ENCODE assay signal across 8 cellular contexts in genomic region chr6:153003294-153003645, GRCh38. TPM values are rescaled to one million over a fixed set of nuclear protein-coding genes. Genes with fewer than 3 reads are reported as not detected.
A peak's percentile ranks its signal among the peaks of the same experiment; 100 is the strongest.
DNase-seq lines count a peak whose midpoint lies in the region; ATAC-seq and TF ChIP-seq lines count a peak whose summit lies in the region.

No MANE protein-coding gene starts in this region.

- H4K91ac ChIP-seq in mesenchymal stem cell (ENCODE audit: low read length) = no peak overlapping the region

- H3K9ac ChIP-seq in mesenchymal stem cell (ENCODE audit: low read length) = peak overlapping the region; percentile 94

- peak overlapping the region in 1 of 2 experiments; percentile 34 for H2BK12ac ChIP-seq in mesenchymal stem cell (ENCODE audit: low read length in 2 of 2)

- H2AFZ ChIP-seq in mesenchymal stem cell (ENCODE audit: low read depth, low read length) = peak overlapping the region; percentile 60

- ATAC-seq in GM21528 (IDR thresholded peaks at IDR 0.05; ENCODE audit: low FRiP score, unreplicated experiment) = peak; percentile 4
- ATAC-seq in upper lobe of right lung = no peak
- ATAC-seq in HG03196 (IDR thresholded peaks at IDR 0.05; ENCODE audit: unreplicated experiment) = no peak

- 3% methylated on average over 9 of the region's 9 CpGs for WGBS in mesenchymal stem cell

- H3K4me2 ChIP-seq in mesenchymal stem cell (ENCODE audit: low read length, poor library complexity, severe bottlenecking) = peak overlapping the region; percentile 92

- H2AK5ac ChIP-seq in mesenchymal stem cell (ENCODE audit: low read length, severe bottlenecking) = no peak overlapping the region

- H3K36me3 ChIP-seq in mesenchymal stem cell (ENCODE audit: control insufficient read depth in 1 of 2, insufficient read depth in 2 of 2, low read depth in 1 of 2, low read length in 2 of 2) (peaks cover 0 to 10% of the 10 kb centered on the region in 2 experiments), upper lobe of right lung (peaks cover 4% of the 10 kb centered on the region)

- H4K8ac ChIP-seq in mesenchymal stem cell (ENCODE audit: low read length) = peak overlapping the region; percentile 84

- H2BK120ac ChIP-seq in mesenchymal stem cell (ENCODE audit: low read depth, low read length) = no peak overlapping the region

- H3K4me3 ChIP-seq in mesenchymal stem cell (ENCODE audit: insufficient read depth in 1 of 2, low read depth in 1 of 2, low read length in 2 of 2) (peak overlapping the region; percentile 63 to 96), upper lobe of right lung (peak overlapping the region; percentile 72)

- H3K27me3 ChIP-seq in mesenchymal stem cell (ENCODE audit: control insufficient read depth in 1 of 2, insufficient read depth in 1 of 2, low read length in 2 of 2) (no peaks in the 10 kb centered on the region), upper lobe of right lung (no peaks in the 10 kb centered on the region)

- no peaks in the 10 kb centered on the region for H3K79me1 ChIP-seq in mesenchymal stem cell (replicated peaks; ENCODE audit: low read length, poor library complexity, severe bottlenecking)

- peaks cover 3% of the 10 kb centered on the region for H3K4me1 ChIP-seq in mesenchymal stem cell (ENCODE audit: control insufficient read depth, insufficient read depth, low read depth, low read length)
- H3K4me1 ChIP-seq in upper lobe of right lung = peaks cover 22% of the 10 kb centered on the region

- DNase-seq in DMS153 (lab: John Stamatoyannopoulos, UW) (peak; percentile 54), NCI-H2107 treated with DMSO at 0.1 percent for 48 hours (lab: John Stamatoyannopoulos, UW; ENCODE audit: unreplicated experiment) (peak; percentile 82), caudate nucleus (lab: John Stamatoyannopoulos, UW) (peak in 19 of 61 donors; percentile 8 to 68 (median 43)), mesenchymal stem cell (no peak), upper lobe of right lung (no peak)
- no peak for DNase-seq in activated CD8-positive, alpha-beta memory T cell treated with anti-CD3 and anti-CD28 coated beads for 24 hours

- H3K9me3 ChIP-seq in mesenchymal stem cell (ENCODE audit: control insufficient read depth, low read length) (no peaks in the 10 kb centered on the region), upper lobe of right lung (no peaks in the 10 kb centered on the region)

- H3K27ac ChIP-seq in caudate nucleus (ENCODE audit: low read depth, low read length) (peak overlapping the region; percentile 74), mesenchymal stem cell (ENCODE audit: low read length, poor library complexity, severe bottlenecking) (peak overlapping the region; percentile 79), upper lobe of right lung (peak overlapping the region; percentile 86)

- H3K4ac ChIP-seq in mesenchymal stem cell (ENCODE audit: low read depth in 1 of 2, low read length in 2 of 2) = peak overlapping the region in 1 of 2 experiments; percentile 35

- H2BK15ac ChIP-seq in mesenchymal stem cell (ENCODE audit: low read depth, poor library complexity, severe bottlenecking) = no peak overlapping the region

- H3K14ac ChIP-seq in mesenchymal stem cell (ENCODE audit: low read length in 2 of 2) = no peak overlapping the region

- intact Hi-C loops in upper lobe of right lung (cut with DNase I) = no loop called here

- no peak overlapping the region for H3K23ac ChIP-seq in mesenchymal stem cell (ENCODE audit: low read length in 2 of 2)

- H3K18ac ChIP-seq in mesenchymal stem cell (ENCODE audit: low read depth in 1 of 2, low read length in 2 of 2) = peak overlapping the region in 1 of 2 experiments; percentile 88

- H2BK5ac ChIP-seq in mesenchymal stem cell (ENCODE audit: low read depth, low read length, poor library complexity, severe bottlenecking) = peak overlapping the region; percentile 24

- TF ChIP-seq CTCF in upper lobe of right lung (IDR thresholded peaks at IDR 0.05) = no peak

RNA-seq across cellular contexts. Expression of gene MTRF1L, which starts 0.8 kb away (rescaled TPM):
- polyA plus RNA-seq in mesenchymal stem cell (2013, experiment 1 of 2) = 24.7 TPM
- 25.1 TPM for polyA plus RNA-seq in mesenchymal stem cell (2013, experiment 2 of 2)
- total RNA-seq in upper lobe of right lung = 17.9 TPM

RNA-seq across cellular contexts. Expression of gene FBXO5, which starts 20.4 kb away (rescaled TPM):
- polyA plus RNA-seq in mesenchymal stem cell (2013, experiment 1 of 2) = 5.9 TPM
- 5.8 TPM for polyA plus RNA-seq in mesenchymal stem cell (2013, experiment 2 of 2)
- total RNA-seq in upper lobe of right lung = 4.9 TPM

Comparison
In these comparisons a context has a peak if more than half of its experiments do, and no peak if none do; other contexts are left out.
1. DNase-seq: peak in DMS153 (single experiment) and NCI-H2107 treated with DMSO at 0.1 percent for 48 hours (single experiment); none in mesenchymal stem cell (single experiment), upper lobe of right lung (single experiment) and activated CD8-positive, alpha-beta memory T cell treated with anti-CD3 and anti-CD28 coated beads for 24 hours (single experiment).
2. Peak in every context shown above with its lines, with median percentiles within 50 percentile points of each other: H3K27ac ChIP-seq.